In genomic region chr15:92714071-92714456, GRCh38 we compare ENCODE assay signal across 8 cellular contexts. TPM values are rescaled to one million over a fixed set of nuclear protein-coding genes. Genes with fewer than 3 reads are reported as not detected.
DNase-seq lines count a peak whose midpoint lies in the region; ATAC-seq, FAIRE-seq and TF ChIP-seq lines count a peak whose summit lies in the region.

No MANE protein-coding gene starts in this region.

- FAIRE-seq in bronchial epithelial cell (lab: Jason Lieb, UNC), result no peak

- ATAC-seq in GM19463 (IDR thresholded peaks at IDR 0.05; ENCODE audit: unreplicated experiment), result peak; percentile 30

- H3K27ac ChIP-seq in skin epidermis, result peak overlapping the region in 20 of 21 experiments; percentile 1 to 90 (median 74)

- TF ChIP-seq CTCF in bronchial epithelial cell (IDR thresholded peaks at IDR 0.05; ENCODE audit: insufficient read depth, low read length, severe bottlenecking), result no peak

- H3K27me3 ChIP-seq in bronchial epithelial cell (ENCODE audit: control insufficient read depth, insufficient read depth, low read length), result peaks cover 4% of the 10 kb centered on the region

- no peaks in the 10 kb centered on the region for H3K36me3 ChIP-seq in bronchial epithelial cell (ENCODE audit: control insufficient read depth, insufficient read depth, low read length)

- DNase-seq in COLO668 (lab: John Stamatoyannopoulos, UW; ENCODE audit: unreplicated experiment) (peak; percentile 45), NCI-H1417 (lab: John Stamatoyannopoulos, UW) (peak; percentile 64 to 91 (median 88)), bronchial epithelial cell (ENCODE audit: low read depth) (peak; percentile 65), inferior parietal cortex (ENCODE audit: extremely low spot score) (peak; percentile 32), NCI-H1436 treated with DMSO at 0.1 percent for 48 hours (lab: John Stamatoyannopoulos, UW) (no peak), NK-92 (lab: John Stamatoyannopoulos, UW; ENCODE audit: unreplicated experiment) (no peak)

- H3K4me3 ChIP-seq in bronchial epithelial cell (ENCODE audit: low read depth, low read length) (no peak overlapping the region), skin epidermis (peak overlapping the region; percentile 29 to 51 (median 41))

RNA-seq across cellular contexts. Expression of gene FAM174B, which starts 58.5 kb away (rescaled TPM):
- total RNA-seq in bronchial epithelial cell, result 0.53 and 4.6 TPM in 2 replicates

Comparison
In these comparisons a context has a peak if more than half of its experiments do, and no peak if none do; other contexts are left out.
1. DNase-seq: peak in COLO668 (single experiment), NCI-H1417 (3 of 3), bronchial epithelial cell (single experiment) and inferior parietal cortex (single experiment); none in NCI-H1436 treated with DMSO at 0.1 percent for 48 hours (single experiment) and NK-92 (single experiment).